7 cellular contexts compared by ENCODE assay signal in genomic region chr3:119559441-119559963, GRCh38.
DNase-seq lines count a peak whose midpoint lies in the region; ATAC-seq and TF ChIP-seq lines count a peak whose summit lies in the region.

CD80 (minus strand) TSS chr3:119559614; CDS start chr3:119557728, 1,886 bp downstream.

- TF ChIP-seq CTCF in GM12872 (IDR thresholded peaks at IDR 0.05; ENCODE audit: insufficient read depth, low read depth, low read length) (peak; percentile 74), astrocyte of the spinal cord (IDR thresholded peaks at IDR 0.05; ENCODE audit: low read depth, low read length) (peak; percentile 40)

- in situ Hi-C loops in astrocyte of the spinal cord (cut with HindIII; ENCODE audit: low sequenced_read_pairs), result no loop called here

- peaks cover 3% of the 10 kb centered on the region for H3K27me3 Mint-ChIP-seq in stimulated activated naive CD8-positive, alpha-beta T cell treated with anti-CD3 and anti-CD28 coated beads, Interleukin-15, Interleukin-2, amounts not matched to agents 100 ng/mL and 50 ng/mL, for 24 hours

- H3K9me3 Mint-ChIP-seq in stimulated activated naive CD8-positive, alpha-beta T cell treated with anti-CD3 and anti-CD28 coated beads, Interleukin-15, Interleukin-2, amounts not matched to agents 100 ng/mL and 50 ng/mL, for 24 hours, result no peaks in the 10 kb centered on the region

- H3K4me3 Mint-ChIP-seq in stimulated activated naive CD8-positive, alpha-beta T cell treated with anti-CD3 and anti-CD28 coated beads, Interleukin-15, Interleukin-2, amounts not matched to agents 100 ng/mL and 50 ng/mL, for 24 hours, result peak within 1 kb of the TSS; percentile 58

- peak within 1 kb of the TSS; percentile 67 for H3K27ac Mint-ChIP-seq in stimulated activated naive CD8-positive, alpha-beta T cell treated with anti-CD3 and anti-CD28 coated beads, Interleukin-15, Interleukin-2, amounts not matched to agents 100 ng/mL and 50 ng/mL, for 24 hours

- DNase-seq in HUDEP-2 (lab: John Stamatoyannopoulos, UW; ENCODE audit: unreplicated experiment in 76 of 76) (peak in 57 of 76 experiments; percentile 2 to 69 (median 32)), T-helper 1 cell (peak in 4 of 5 donors; percentile 18 to 83 (median 28)), astrocyte of the spinal cord (ENCODE audit: low read depth, low spot score) (peak; percentile 25), kidney glomerular epithelial cell (lab: John Stamatoyannopoulos, UW) (peak; percentile 14)

- no peak within 1 kb of the TSS for H3K4me3 ChIP-seq in astrocyte of the spinal cord (ENCODE audit: low read depth, low read length)

- ATAC-seq in GM21717 (IDR thresholded peaks at IDR 0.05; ENCODE audit: unreplicated experiment), result peak; percentile 45

- H3K4me1 Mint-ChIP-seq in stimulated activated naive CD8-positive, alpha-beta T cell treated with anti-CD3 and anti-CD28 coated beads, Interleukin-15, Interleukin-2, amounts not matched to agents 100 ng/mL and 50 ng/mL, for 24 hours (ENCODE audit: low read depth), result peaks cover 64% of the 10 kb centered on the region

- H3K36me3 Mint-ChIP-seq in stimulated activated naive CD8-positive, alpha-beta T cell treated with anti-CD3 and anti-CD28 coated beads, Interleukin-15, Interleukin-2, amounts not matched to agents 100 ng/mL and 50 ng/mL, for 24 hours (ENCODE audit: low read depth), result peaks cover 8% of the 10 kb centered on the region
